In genomic region chr6:10146723-10147451, GRCh38 we compare ENCODE assay signal across 8 cellular contexts.
DNase-seq lines count a peak whose midpoint lies in the region; ATAC-seq, FAIRE-seq and TF ChIP-seq lines count a peak whose summit lies in the region.

No MANE protein-coding gene starts in this region.

- no peaks in the 10 kb centered on the region for H3K9me2 ChIP-seq in OCI-LY7 (ENCODE audit: insufficient read depth, low read length)

- no peaks in the 10 kb centered on the region for H3K36me3 ChIP-seq in OCI-LY7 (ENCODE audit: insufficient read depth, low read length)
- H3K36me3 ChIP-seq in mesendoderm (ENCODE audit: control insufficient read depth, insufficient read depth, low read length): no peaks in the 10 kb centered on the region

- H3K79me1 ChIP-seq in mesendoderm (ENCODE audit: low read length): no peaks in the 10 kb centered on the region

- no peak overlapping the region for H3K18ac ChIP-seq in mesendoderm (ENCODE audit: low read length)

- no peak overlapping the region for H2BK120ac ChIP-seq in mesendoderm (ENCODE audit: low read depth, low read length)

- H2BK5ac ChIP-seq in mesendoderm (ENCODE audit: low read length): no peak overlapping the region

- BruUV-seq in OCI-LY7 (replicated peaks; lab: Mats Ljungman, UMichigan): no TSS peak

- H3K4me1 ChIP-seq in OCI-LY7 (ENCODE audit: insufficient read depth, low read length, poor library complexity, severe bottlenecking): peaks cover 5% of the 10 kb centered on the region
- H3K4me1 ChIP-seq in mesendoderm (ENCODE audit: control insufficient read depth, low read depth, low read length): no peaks in the 10 kb centered on the region

- no peak overlapping the region for H4K8ac ChIP-seq in mesendoderm (ENCODE audit: low read depth, low read length)

- H2AFZ ChIP-seq in OCI-LY7 (ENCODE audit: low read length): peak overlapping the region; percentile 96

- TF ChIP-seq CTCF in OCI-LY7 (conservative IDR thresholded peaks at IDR 0.05; ENCODE audit: low read length): no peak

- CTCF ChIA-PET in OCI-LY7 (lab: Charles Lee; ENCODE audit: unreplicated experiment): no interaction called here

- no peak for FAIRE-seq in RCC 7860 (lab: Jason Lieb, UNC)

- no peak overlapping the region for H3K56ac ChIP-seq in mesendoderm (ENCODE audit: low read length)

- H4K20me1 ChIP-seq in OCI-LY7 (ENCODE audit: insufficient read depth, low read length): no peaks in the 10 kb centered on the region

- H3K79me2 ChIP-seq in OCI-LY7 (ENCODE audit: insufficient read depth, low read depth, low read length) (no peaks in the 10 kb centered on the region), mesendoderm (ENCODE audit: control insufficient read depth, insufficient read depth, low read length) (no peaks in the 10 kb centered on the region)

- H3K27me3 ChIP-seq in mesendoderm (ENCODE audit: insufficient read depth, low read length, poor library complexity): no peaks in the 10 kb centered on the region

- H3K4ac ChIP-seq in mesendoderm (ENCODE audit: low read depth, low read length): no peak overlapping the region

- DNase-seq in Daoy (ENCODE audit: low read depth) (peak; percentile 53), OCI-LY7 (ENCODE audit: low spot score) (peak; percentile 51), mesendoderm (peak; percentile 81), NCI-H1105 (lab: John Stamatoyannopoulos, UW) (no peak), RCC 7860 (ENCODE audit: low spot score) (no peak)

- ATAC-seq in GM19397 (IDR thresholded peaks at IDR 0.05; ENCODE audit: unreplicated experiment) (peak; percentile 88), HG03196 (IDR thresholded peaks at IDR 0.05; ENCODE audit: unreplicated experiment) (peak; percentile 100)

- POLR2A ChIA-PET in OCI-LY7 (lab: Charles Lee): interaction anchor here (0.6 to 1.0 kb wide), 4 partner anchors 88 to 672 kb away, joined by 3 to 4 read pairs (median 3); no protein-coding TSS in a partner anchor

- intact Hi-C loops in OCI-LY7 (cut with micrococcal nuclease; ENCODE audit: unreplicated experiment): no loop called here

- peak overlapping the region; percentile 50 for H3K4me3 ChIP-seq in OCI-LY7 (ENCODE audit: low read depth, low read length, poor library complexity, severe bottlenecking)
- no peak overlapping the region for H3K4me3 ChIP-seq in mesendoderm (ENCODE audit: low read length)

- no peak overlapping the region for H3K9ac ChIP-seq in mesendoderm (ENCODE audit: low read length)

- H3K9me3 ChIP-seq in OCI-LY7 (ENCODE audit: low read length): no peaks in the 10 kb centered on the region

- no peak overlapping the region for H2AK5ac ChIP-seq in mesendoderm (ENCODE audit: low read length)

- peak overlapping the region; percentile 68 for H4K5ac ChIP-seq in mesendoderm (ENCODE audit: low read length)

- H3K4me2 ChIP-seq in OCI-LY7 (ENCODE audit: low read length) (peak overlapping the region; percentile 66), mesendoderm (ENCODE audit: low read length) (no peak overlapping the region)

- H2BK15ac ChIP-seq in mesendoderm (replicated peaks; ENCODE audit: low read depth): no peak overlapping the region

- no peak overlapping the region for H3K27ac ChIP-seq in OCI-LY7 (ENCODE audit: low read depth, low read length, poor library complexity, severe bottlenecking)
- peak overlapping the region; percentile 78 for H3K27ac ChIP-seq in cingulate gyrus (ENCODE audit: low read depth, low read length)
- H3K27ac ChIP-seq in mesendoderm (ENCODE audit: low read depth, low read length): no peak overlapping the region

- H3K23ac ChIP-seq in mesendoderm (ENCODE audit: low read length): no peak overlapping the region

- WGBS in mesendoderm (ENCODE audit: extremely low coverage, insufficient coverage, low lambda C conversion rate): no CpG with 5 or more reads among the region's 5 CpGs

Comparison
In these comparisons a context has a peak if more than half of its experiments do, and no peak if none do; other contexts are left out.
1. DNase-seq: peak in Daoy (single experiment), OCI-LY7 (single experiment) and mesendoderm (single experiment); none in NCI-H1105 (single experiment) and RCC 7860 (single experiment).